1 cellular context compared by ENCODE assay signal in the genomic region with DNA sequence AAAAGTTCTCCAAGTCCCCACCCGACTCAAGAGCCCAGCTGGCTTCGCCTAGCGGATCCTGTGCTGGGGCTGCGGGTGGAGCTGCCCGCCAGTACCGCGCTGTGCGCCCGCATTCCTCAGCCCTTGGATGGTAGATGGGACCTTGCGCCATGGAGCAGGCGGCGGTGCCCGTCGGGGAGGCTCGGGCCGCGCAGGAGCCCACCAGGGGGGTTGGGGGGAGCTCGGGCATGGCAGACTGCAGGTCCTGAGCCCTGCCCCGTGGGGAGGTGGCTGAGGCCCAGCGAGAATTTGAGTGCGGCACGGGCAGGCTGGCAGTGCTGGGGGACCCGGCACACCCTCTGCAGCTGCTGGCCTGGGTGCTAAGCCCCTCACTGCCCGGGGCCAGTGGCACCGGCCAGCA.
TF ChIP-seq lines count a peak whose summit lies in the region.

No MANE protein-coding gene starts in this region.

TF ChIP-seq in K562, 482 proteins besides CTCF, POLR2A, EP300 and RAD21 (continued from another document):
- TF ChIP-seq, protein P1, sequence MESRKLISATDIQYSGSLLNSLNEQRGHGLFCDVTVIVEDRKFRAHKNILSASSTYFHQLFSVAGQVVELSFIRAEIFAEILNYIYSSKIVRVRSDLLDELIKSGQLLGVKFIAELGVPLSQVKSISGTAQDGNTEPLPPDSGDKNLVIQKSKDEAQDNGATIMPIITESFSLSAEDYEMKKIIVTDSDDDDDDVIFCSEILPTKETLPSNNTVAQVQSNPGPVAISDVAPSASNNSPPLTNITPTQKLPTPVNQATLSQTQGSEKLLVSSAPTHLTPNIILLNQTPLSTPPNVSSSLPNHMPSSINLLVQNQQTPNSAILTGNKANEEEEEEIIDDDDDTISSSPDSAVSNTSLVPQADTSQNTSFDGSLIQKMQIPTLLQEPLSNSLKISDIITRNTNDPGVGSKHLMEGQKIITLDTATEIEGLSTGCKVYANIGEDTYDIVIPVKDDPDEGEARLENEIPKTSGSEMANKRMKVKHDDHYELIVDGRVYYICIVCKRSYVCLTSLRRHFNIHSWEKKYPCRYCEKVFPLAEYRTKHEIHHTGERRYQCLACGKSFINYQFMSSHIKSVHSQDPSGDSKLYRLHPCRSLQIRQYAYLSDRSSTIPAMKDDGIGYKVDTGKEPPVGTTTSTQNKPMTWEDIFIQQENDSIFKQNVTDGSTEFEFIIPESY (CRISPR knock-in tag; IDR thresholded peaks at IDR 0.05), result peak; percentile 39; the same call in 1 of the 2 replicates
